In genomic region chr2:120904825-120905224, GRCh38 we compare ENCODE assay signal across 17 cellular contexts.
DNase-seq lines count a peak whose midpoint lies in the region; ATAC-seq and TF ChIP-seq lines count a peak whose summit lies in the region.
"Had no signal": no experiment of that assay in that cellular context is flagged by ENCODE, and none has a peak within 500 bp of the region (broad histone marks: within the 10 kb centered on the region; RNA-seq: fewer than 3 reads in every experiment).

No MANE protein-coding gene starts in this region.

- BruUV-seq in IMR-90 (replicated peaks; lab: Mats Ljungman, UMichigan) = no TSS peak

- H3K14ac ChIP-seq in IMR-90 (replicated peaks; ENCODE audit: low read depth, low read length) = peak overlapping the region; percentile 36; the same call in 1 of the 2 replicates

- peaks cover 71% of the 10 kb centered on the region for H4K20me1 ChIP-seq in IMR-90 (ENCODE audit: insufficient read depth, low read length)

- WGBS in IMR-90 (ENCODE audit: extremely low coverage in 2 of 2, insufficient read length in 1 of 2), 2 experiments = 80% methylated on average over 1 of the region's 5 CpGs; no CpG with 5 or more reads in 1 of the 2 experiments
- 81 to 83% methylated on average over 1 to 4 of the region's 5 CpGs for WGBS in mesodermal cell (ENCODE audit: insufficient coverage in 2 of 2), 2 experiments

- H2AK9ac ChIP-seq in IMR-90 (replicated peaks; ENCODE audit: low read depth, low read length, poor library complexity) = no peak overlapping the region

- peak overlapping the region in 1 of 2 experiments; percentile 48; a peak in 2 of 4 replicates for H4K8ac ChIP-seq in IMR-90 (ENCODE audit: low read depth in 2 of 2, low read length in 2 of 2)

- H2AFZ ChIP-seq in IMR-90 (replicated peaks; ENCODE audit: low read length, poor library complexity) = peak overlapping the region; percentile 44

- in situ Hi-C loops in IMR-90 (cut with MboI; ENCODE audit: low sequenced_read_pairs) = no loop called here

- intact Hi-C loops in IMR-90 (cut with micrococcal nuclease) (no loop called here), tibial artery (cut with DNase I; ENCODE audit: low total_unique reads) (loop anchor here (2.0 kb wide), 1 partner anchor 14 kb away; no protein-coding TSS in a partner anchor)

- TF ChIP-seq RAD21 in IMR-90 (IDR thresholded peaks at IDR 0.05; ENCODE audit: low read length) = no peak

- H3K4me1 ChIP-seq in IMR-90 (ENCODE audit: control insufficient read depth, insufficient read depth, low read length) (peaks cover 17% of the 10 kb centered on the region), mesodermal cell (ENCODE audit: control insufficient read depth, insufficient read depth, low read length, poor library complexity, severe bottlenecking) (peaks cover 3% of the 10 kb centered on the region), tibial artery (peaks cover 8 to 40% (median 22%) of the 10 kb centered on the region in 4 donors)

- H3K9ac ChIP-seq in IMR-90 (ENCODE audit: low read depth, low read length) = no peak overlapping the region

- H2BK20ac ChIP-seq in IMR-90 (ENCODE audit: low read depth, low read length) = no peak overlapping the region

- no peak overlapping the region for H3K4me2 ChIP-seq in IMR-90 (ENCODE audit: low read depth, low read length)

- no peak overlapping the region for H3K56ac ChIP-seq in IMR-90 (ENCODE audit: extremely low read depth, insufficient read depth, low read length)

- H4K5ac ChIP-seq in IMR-90 (ENCODE audit: low read depth, low read length) = no peak overlapping the region

- H2AK5ac ChIP-seq in IMR-90 (ENCODE audit: low read depth, low read length) = 0 out of 2 replicates have a peak overlapping the region, but pooled peaks have one; percentile 13

- no peak for TF ChIP-seq POLR2A in IMR-90 (IDR thresholded peaks at IDR 0.05; ENCODE audit: low read depth, low read length)

- H3K27me3 ChIP-seq in IMR-90 (ENCODE audit: control insufficient read depth, insufficient read depth, low read length) (no peaks in the 10 kb centered on the region), tibial artery (no peaks in the 10 kb centered on the region)

- dilution Hi-C loops in IMR-90 (cut with HindIII; ENCODE audit: low sequenced_read_pairs, unreplicated experiment) = no loop called here

- no peak overlapping the region for H3K18ac ChIP-seq in IMR-90 (ENCODE audit: low read depth, low read length)

- peaks cover 44% of the 10 kb centered on the region for H3K9me1 ChIP-seq in IMR-90 (ENCODE audit: insufficient read depth, low read length)

- no peak; the same call in 1 of the 2 replicates for ATAC-seq in IMR-90 (ENCODE audit: low read depth)
- ATAC-seq in HG03342 (IDR thresholded peaks at IDR 0.05; ENCODE audit: unreplicated experiment) = no peak
- ATAC-seq in GM21825 (IDR thresholded peaks at IDR 0.05; ENCODE audit: unreplicated experiment) = no peak
- no peak for ATAC-seq in GM21447 (IDR thresholded peaks at IDR 0.05; ENCODE audit: unreplicated experiment)

- H4K91ac ChIP-seq in IMR-90 (ENCODE audit: insufficient read depth, low read depth, low read length) = no peak overlapping the region

- H2BK120ac ChIP-seq in IMR-90 (ENCODE audit: low read depth, low read length) = no peak overlapping the region

- POLR2A ChIA-PET in IMR-90 (lab: Charles Lee; ENCODE audit: unreplicated experiment) = no interaction called here

- CTCF ChIA-PET in IMR-90 (lab: Yijun Ruan, JAX) = no interaction called here

- H3K23ac ChIP-seq in IMR-90 (ENCODE audit: low read depth, low read length) = no peak overlapping the region

- H2BK15ac ChIP-seq in IMR-90 (ENCODE audit: low read depth, low read length) = no peak overlapping the region; the same call in 2 of the 3 replicates

- peaks cover 35 to 89% of the 10 kb centered on the region in 2 experiments for H3K79me1 ChIP-seq in IMR-90 (ENCODE audit: low read depth in 1 of 2, low read length in 2 of 2)

- no peak overlapping the region for H2BK5ac ChIP-seq in IMR-90 (ENCODE audit: low read depth, low read length, poor library complexity, severe bottlenecking)

- H3K4me3 ChIP-seq in IMR-90 (ENCODE audit: insufficient read depth, low read depth, low read length) = no peak overlapping the region
- no peak overlapping the region for H3K4me3 ChIP-seq in fibroblast of the aortic adventitia (ENCODE audit: low read depth, low read length)
- H3K4me3 ChIP-seq in mesodermal cell (ENCODE audit: extremely low read depth, insufficient read depth, low read length, poor library complexity, severe bottlenecking) = no peak overlapping the region
- no peak overlapping the region for H3K4me3 ChIP-seq in tibial artery

- peak overlapping the region; percentile 24 for H3K4ac ChIP-seq in IMR-90 (ENCODE audit: low read depth, low read length)

- TF ChIP-seq CTCF in IMR-90 (conservative IDR thresholded peaks at IDR 0.05; ENCODE audit: low read depth, low read length) = no peak
- TF ChIP-seq CTCF in fibroblast of the aortic adventitia (IDR thresholded peaks at IDR 0.05; ENCODE audit: insufficient read depth, low read length) = no peak
- TF ChIP-seq CTCF in tibial artery (IDR thresholded peaks at IDR 0.05) = no peak

- H3K9me3 ChIP-seq in IMR-90 (ENCODE audit: control insufficient read depth, insufficient read depth, low read length) = no peaks in the 10 kb centered on the region
- no peaks in the 10 kb centered on the region for H3K9me3 ChIP-seq in mesodermal cell (ENCODE audit: control insufficient read depth, low read length)
- H3K9me3 ChIP-seq in tibial artery = no peaks in the 10 kb centered on the region

- DNase-seq in IMR-90 (no peak), fibroblast of the aortic adventitia (ENCODE audit: low read depth) (peak; percentile 20), tibial artery (peak in 1 of 2 donors; percentile 78)
- no peak for DNase-seq in activated naive CD4-positive, alpha-beta T cell (lab: John Stamatoyannopoulos, UW)
- DNase-seq: activated CD4-positive, alpha-beta T cell treated with anti-CD3 and anti-CD28 coated beads, Interleukin-2, amount 10 ng/mL, durations not matched to agents 24 days and 14 days; activated naive CD4-positive, alpha-beta T cell treated with anti-CD3 and anti-CD28 coated beads for 36 hours; Calu3; kidney glomerular epithelial cell; NCI-H187 treated with DMSO at 0.1 percent for 48 hours; NCI-H446 treated with DMSO at 0.1 percent for 48 hours; occipital lobe; stimulated activated CD4-positive, alpha-beta T cell treated with anti-CD3 and anti-CD28 coated beads, Interleukin-2, amount 100 ng/mL, for 48 hours had no signal

- peaks cover 4% of the 10 kb centered on the region for H3K36me3 ChIP-seq in IMR-90 (ENCODE audit: control insufficient read depth, insufficient read depth, low read length)
- peaks cover 31% of the 10 kb centered on the region for H3K36me3 ChIP-seq in mesodermal cell (ENCODE audit: control insufficient read depth, insufficient read depth, low read length)
- no peaks in the 10 kb centered on the region for H3K36me3 ChIP-seq in tibial artery

- H3K27ac ChIP-seq in IMR-90 (ENCODE audit: insufficient read depth, low read length) (no peak overlapping the region), mesodermal cell (ENCODE audit: low read depth, low read length, severe bottlenecking) (peak overlapping the region; percentile 13), tibial artery (peak overlapping the region; percentile 69 to 70)
- H3K27ac ChIP-seq: RWPE1 had no signal

TF ChIP-seq in IMR-90, 13 proteins besides CTCF, POLR2A, EP300 and RAD21:
- TF ChIP-seq RFX5 (IDR thresholded peaks at IDR 0.05; ENCODE audit: low read depth, low read length) (no peak), NFE2L2 (IDR thresholded peaks at IDR 0.05; ENCODE audit: low read depth, low read length) (no peak), MXI1 (IDR thresholded peaks at IDR 0.05; ENCODE audit: borderline replicate concordance, low read depth, low read length) (no peak), RCOR1 (IDR thresholded peaks at IDR 0.05; ENCODE audit: insufficient replicate concordance, low read length) (no peak), CEBPB (IDR thresholded peaks at IDR 0.05; ENCODE audit: low read depth, low read length) (no peak), SMC3 (IDR thresholded peaks at IDR 0.05; ENCODE audit: low read depth, low read length) (no peak), USF2 (IDR thresholded peaks at IDR 0.05; ENCODE audit: low read depth, low read length) (no peak), FOS (IDR thresholded peaks at IDR 0.05; ENCODE audit: low read depth, low read length) (no peak), MAFK (IDR thresholded peaks at IDR 0.05; ENCODE audit: low read depth, low read length) (no peak), MAZ (IDR thresholded peaks at IDR 0.05; ENCODE audit: borderline replicate concordance, low read depth, low read length) (no peak), BHLHE40 (IDR thresholded peaks at IDR 0.05; ENCODE audit: low read depth, low read length) (no peak), CHD1 (IDR thresholded peaks at IDR 0.05; ENCODE audit: low read depth, low read length) (no peak)
- TF ChIP-seq, protein P1, sequence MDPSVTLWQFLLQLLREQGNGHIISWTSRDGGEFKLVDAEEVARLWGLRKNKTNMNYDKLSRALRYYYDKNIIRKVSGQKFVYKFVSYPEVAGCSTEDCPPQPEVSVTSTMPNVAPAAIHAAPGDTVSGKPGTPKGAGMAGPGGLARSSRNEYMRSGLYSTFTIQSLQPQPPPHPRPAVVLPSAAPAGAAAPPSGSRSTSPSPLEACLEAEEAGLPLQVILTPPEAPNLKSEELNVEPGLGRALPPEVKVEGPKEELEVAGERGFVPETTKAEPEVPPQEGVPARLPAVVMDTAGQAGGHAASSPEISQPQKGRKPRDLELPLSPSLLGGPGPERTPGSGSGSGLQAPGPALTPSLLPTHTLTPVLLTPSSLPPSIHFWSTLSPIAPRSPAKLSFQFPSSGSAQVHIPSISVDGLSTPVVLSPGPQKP (IDR thresholded peaks at IDR 0.05; ENCODE audit: borderline replicate concordance, low read depth, low read length) = no peak
